Comparison of ENCODE assay signal across 10 cellular contexts in genomic region chr7:76011437-76011836, GRCh38. TPM values are rescaled to one million over a fixed set of nuclear protein-coding genes. Genes with fewer than 3 reads are reported as not detected.
DNase-seq lines count a peak whose midpoint lies in the region; TF ChIP-seq lines count a peak whose summit lies in the region.
"Had no signal": no experiment of that assay in that cellular context is flagged by ENCODE, and none has a peak within 500 bp of the region (broad histone marks: within the 10 kb centered on the region; RNA-seq: fewer than 3 reads in every experiment).

No MANE protein-coding gene starts in this region.

- H3K4me3 ChIP-seq in AG04450 (ENCODE audit: low read depth, low read length) (no peak overlapping the region; the same call in 1 of the 2 replicates), fibroblast of the aortic adventitia (ENCODE audit: low read depth, low read length) (no peak overlapping the region), WERI-Rb-1 (ENCODE audit: low read depth, low read length) (no peak overlapping the region)

- no peak for TF ChIP-seq CTCF in AG04450 (IDR thresholded peaks at IDR 0.05; ENCODE audit: low read depth, low read length)
- no peak for TF ChIP-seq CTCF in fibroblast of the aortic adventitia (IDR thresholded peaks at IDR 0.05; ENCODE audit: insufficient read depth, low read length)
- no peak for TF ChIP-seq CTCF in WERI-Rb-1 (IDR thresholded peaks at IDR 0.05; ENCODE audit: low read depth, low read length)

- DNase-seq in AG04450 (ENCODE audit: low read depth, low spot score) = peak; percentile 80
- DNase-seq in NCI-H2171 treated with DMSO at 0.1 percent for 48 hours (lab: John Stamatoyannopoulos, UW) = peak; percentile 82
- DNase-seq in fibroblast of the aortic adventitia (ENCODE audit: low read depth) = peak; percentile 93
- DNase-seq in non-pigmented ciliary epithelial cell (ENCODE audit: low read depth) = peak; percentile 48
- no peak for DNase-seq in SIG-M5 treated with dmso at 0.1 percent for 504 hours (lab: John Stamatoyannopoulos, UW; ENCODE audit: unreplicated experiment)
- DNase-seq in stimulated activated CD4-positive, alpha-beta T cell treated with anti-CD3 and anti-CD28 coated beads, Interleukin-12 subunit alpha, Interleukin-12 subunit beta, amount 100 ng/mL, for 4 hours = no peak
- DNase-seq in WERI-Rb-1 = no peak
- no peak for DNase-seq in HT-29 (ENCODE audit: low spot score)
- DNase-seq: C1 segment of cervical spinal cord, NCI-H1105 had no signal

- peak overlapping the region; percentile 86 for H3K27ac ChIP-seq in AG04450 (ENCODE audit: low read depth, low read length)
- no peak overlapping the region for H3K27ac ChIP-seq in WERI-Rb-1

- H3K27me3 ChIP-seq in AG04450 (ENCODE audit: control insufficient read depth, insufficient read depth, low read length) (no peaks in the 10 kb centered on the region), WERI-Rb-1 (ENCODE audit: insufficient read depth, low read depth, severe bottlenecking) (no peaks in the 10 kb centered on the region)

- POLR2A ChIA-PET in AG04450 (lab: Yijun Ruan, JAX) = interaction anchor here (0.6 to 1.7 kb wide), 4 partner anchors 36 to 169 kb away, joined by 3 to 6 read pairs (median 4); partner anchors contain the start of genes MDH2 and STYXL1

- H3K9me3 ChIP-seq in AG04450 (ENCODE audit: control insufficient read depth, insufficient read depth, low read length) = no peaks in the 10 kb centered on the region
- no peaks in the 10 kb centered on the region for H3K9me3 ChIP-seq in WERI-Rb-1 (ENCODE audit: severe bottlenecking)

- no peaks in the 10 kb centered on the region for H3K36me3 ChIP-seq in WERI-Rb-1

- CTCF ChIA-PET in AG04450 (lab: Charles Lee) = interaction anchor here (0.6 to 3.3 kb wide), 5 partner anchors 9 to 303 kb away, joined by 3 to 26 read pairs (median 5); no protein-coding TSS in a partner anchor

RNA-seq across cellular contexts. Expression of gene TMEM120A, which starts 17.0 kb away (rescaled TPM):
- 46.3 and 59.1 TPM in 2 replicates for polyA plus RNA-seq in AG04450 (2011; rRNA removed)
- polyA minus RNA-seq in AG04450 (2011; rRNA and poly(A)+ RNA removed) = 61.0 and 64.2 TPM in 2 replicates
- 2.0 and 28.9 TPM in 2 replicates for total RNA-seq in fibroblast of the aortic adventitia (ENCODE audit: low replicate concordance)
- total RNA-seq in HT-29 (2014; rRNA removed; shearing (Covaris generic)) = 29.3 and 32.8 TPM in 2 replicates

RNA-seq across cellular contexts. Expression of gene STYXL1, which starts 36.4 kb away (rescaled TPM):
- 67.5 and 77.0 TPM in 2 replicates for polyA plus RNA-seq in AG04450 (2011; rRNA removed)
- 34.9 and 36.6 TPM in 2 replicates for polyA minus RNA-seq in AG04450 (2011; rRNA and poly(A)+ RNA removed)
- 22.2 and 33.2 TPM in 2 replicates for total RNA-seq in fibroblast of the aortic adventitia (ENCODE audit: low replicate concordance)
- total RNA-seq in HT-29 (2014; rRNA removed; shearing (Covaris generic)) = 38.3 and 44.2 TPM in 2 replicates

RNA-seq across cellular contexts. Expression of gene MDH2, which starts 36.5 kb away (rescaled TPM):
- 116 and 160 TPM in 2 replicates for polyA plus RNA-seq in AG04450 (2011; rRNA removed)
- polyA minus RNA-seq in AG04450 (2011; rRNA and poly(A)+ RNA removed) = 240 and 313 TPM in 2 replicates
- 38.3 and 43.8 TPM in 2 replicates for total RNA-seq in fibroblast of the aortic adventitia (ENCODE audit: low replicate concordance)
- 188 and 199 TPM in 2 replicates for total RNA-seq in HT-29 (2014; rRNA removed; shearing (Covaris generic))

Comparison
In these comparisons a context has a peak if more than half of its experiments do, and no peak if none do; other contexts are left out.
1. DNase-seq: peak in AG04450 (single experiment), NCI-H2171 treated with DMSO at 0.1 percent for 48 hours (single experiment), fibroblast of the aortic adventitia (single experiment) and non-pigmented ciliary epithelial cell (single experiment); none in SIG-M5 treated with dmso at 0.1 percent for 504 hours (single experiment), stimulated activated CD4-positive, alpha-beta T cell treated with anti-CD3 and anti-CD28 coated beads, Interleukin-12 subunit alpha, Interleukin-12 subunit beta, amount 100 ng/mL, for 4 hours (single experiment), WERI-Rb-1 (single experiment) and HT-29 (single experiment).